In genomic region chr9:88143179-88143578, GRCh38 we compare ENCODE assay signal across 28 cellular contexts. TPM values are rescaled to one million over a fixed set of nuclear protein-coding genes. Genes with fewer than 3 reads are reported as not detected.
"Had no signal": no experiment of that assay in that cellular context is flagged by ENCODE, and none has a peak within 500 bp of the region (broad histone marks: within the 10 kb centered on the region; RNA-seq: fewer than 3 reads in every experiment).

No MANE protein-coding gene starts in this region.

- H3K36me3 Mint-ChIP-seq: activated CD8-positive, alpha-beta memory T cell treated with anti-CD3 and anti-CD28 coated beads, Interleukin-2, amount 10 ng/mL, durations not matched to agents 7 days and 5 days; activated naive CD8-positive, alpha-beta T cell had no signal

- H3K4me3 ChIP-seq: cardiac muscle cell had no signal

- H3K4me3 Mint-ChIP-seq: activated B cell treated with CpG ODN at 0.5 μM for 24 hours; activated CD4-positive, alpha-beta T cell treated with anti-CD3 and anti-CD28 coated beads, Interleukin-2, amount 10 ng/mL, durations not matched to agents 24 days and 14 days; activated CD8-positive, alpha-beta memory T cell treated with anti-CD3 and anti-CD28 coated beads, Interleukin-2, amount 10 ng/mL, durations not matched to agents 7 days and 5 days; activated naive CD4-positive, alpha-beta T cell treated with anti-CD3 and anti-CD28 coated beads for 36 hours; activated naive CD8-positive, alpha-beta T cell; activated T-cell treated with anti-CD3 and anti-CD28 coated beads, Interleukin-2, amount 50 U/mL, for 24 hours; activated T-helper 1 cell treated with anti-CD3 and anti-CD28 coated beads, Interleukin-12 subunit alpha, Interleukin-12 subunit beta, Interleukin-2, Interleukin-4 antibody, amounts not matched to agents 30 ng/mL and 10 ng/mL and 1 ng/mL, durations not matched to agents 14 hours and 24 hours and 36 hours; T-helper 17 cell had no signal

- H3K27me3 ChIP-seq: brain microvascular endothelial cell, SJCRH30 had no signal

- H3K36me3 ChIP-seq: brain microvascular endothelial cell, cardiac muscle cell, SJCRH30 had no signal

- H3K9me3 Mint-ChIP-seq: activated CD4-positive, alpha-beta T cell treated with anti-CD3 and anti-CD28 coated beads, Interleukin-2, amount 10 ng/mL, durations not matched to agents 24 days and 14 days; activated naive CD4-positive, alpha-beta T cell treated with anti-CD3 and anti-CD28 coated beads for 36 hours; activated T-cell treated with anti-CD3 and anti-CD28 coated beads, Interleukin-2, amount 50 U/mL, for 24 hours; activated T-helper 1 cell treated with anti-CD3 and anti-CD28 coated beads, Interleukin-12 subunit alpha, Interleukin-12 subunit beta, Interleukin-2, Interleukin-4 antibody, amounts not matched to agents 30 ng/mL and 10 ng/mL and 1 ng/mL, durations not matched to agents 14 hours and 24 hours and 36 hours had no signal

- ATAC-seq: activated CD8-positive, alpha-beta memory T cell treated with anti-CD3 and anti-CD28 coated beads, Interleukin-2, amount 10 ng/mL, durations not matched to agents 7 days and 5 days; Right ventricle myocardium inferior; T-helper 17 cell had no signal

- DNase-seq: activated B cell treated with CpG ODN at 0.5 μM for 24 hours; activated CD4-positive, alpha-beta T cell treated with anti-CD3 and anti-CD28 coated beads for 1 hour; activated CD4-positive, alpha-beta T cell treated with anti-CD3 and anti-CD28 coated beads, Interleukin-2, amount 10 ng/mL, durations not matched to agents 24 days and 14 days; activated CD4-positive, alpha-beta T cell treated with anti-CD3 and anti-CD28 coated beads, Interleukin-2, amount 50 U/mL, for 48 hours; activated CD8-positive, alpha-beta memory T cell treated with anti-CD3 and anti-CD28 coated beads, Interleukin-2, amount 10 ng/mL, durations not matched to agents 7 days and 5 days; activated effector memory CD4-positive, alpha-beta T cell treated with anti-CD3 and anti-CD28 coated beads, Interleukin-2, amount 50 U/mL, for 16 hours; activated naive CD4-positive, alpha-beta T cell treated with anti-CD3 and anti-CD28 coated beads for 36 hours; activated T-cell treated with anti-CD3 and anti-CD28 coated beads, Interleukin-2, amount 50 U/mL, for 24 hours; brain microvascular endothelial cell; Kasumi-1; KBM-7; NCI-H1105 treated with DMSO at 0.1 percent for 48 hours; NCI-H146; NCI-H187 treated with DMSO at 0.1 percent for 48 hours; NCI-H2107; NCI-H2171 treated with DMSO at 0.1 percent for 48 hours; NCI-H226; NCI-H510A treated with DMSO at 0.1 percent for 48 hours; NCI-H82; RPMI8226; T-helper 17 cell; T-helper 9 cell had no signal

- H3K27ac Mint-ChIP-seq: activated B cell treated with CpG ODN at 0.5 μM for 24 hours; activated CD4-positive, alpha-beta T cell treated with anti-CD3 and anti-CD28 coated beads, Interleukin-2, amount 10 ng/mL, durations not matched to agents 24 days and 14 days; activated CD8-positive, alpha-beta memory T cell treated with anti-CD3 and anti-CD28 coated beads, Interleukin-2, amount 10 ng/mL, durations not matched to agents 7 days and 5 days; activated naive CD4-positive, alpha-beta T cell treated with anti-CD3 and anti-CD28 coated beads for 36 hours; activated naive CD8-positive, alpha-beta T cell; activated T-cell treated with anti-CD3 and anti-CD28 coated beads, Interleukin-2, amount 50 U/mL, for 24 hours; activated T-helper 1 cell treated with anti-CD3 and anti-CD28 coated beads, Interleukin-12 subunit alpha, Interleukin-12 subunit beta, Interleukin-2, Interleukin-4 antibody, amounts not matched to agents 30 ng/mL and 10 ng/mL and 1 ng/mL, durations not matched to agents 14 hours and 24 hours and 36 hours; T-helper 17 cell had no signal

- H3K4me1 Mint-ChIP-seq: activated B cell treated with CpG ODN at 0.5 μM for 24 hours; activated CD4-positive, alpha-beta T cell treated with anti-CD3 and anti-CD28 coated beads, Interleukin-2, amount 10 ng/mL, durations not matched to agents 24 days and 14 days; activated CD8-positive, alpha-beta memory T cell treated with anti-CD3 and anti-CD28 coated beads, Interleukin-2, amount 10 ng/mL, durations not matched to agents 7 days and 5 days had no signal

- H3K27ac ChIP-seq: brain microvascular endothelial cell, cardiac muscle cell had no signal

RNA-seq across cellular contexts. Expression of gene SPATA31C2, which starts 4.9 kb away (rescaled TPM):
- total RNA-seq: activated B cell treated with CpG ODN at 0.5 μM for 24 hours; activated CD8-positive, alpha-beta memory T cell treated with anti-CD3 and anti-CD28 coated beads, Interleukin-2, amount 10 ng/mL, durations not matched to agents 7 days and 5 days; activated naive CD4-positive, alpha-beta T cell treated with anti-CD3 and anti-CD28 coated beads for 36 hours; cardiac muscle cell; OCI-LY7; Right ventricle myocardium inferior; T-helper 17 cell had no signal
